Comparison of ENCODE assay signal across 11 cellular contexts in the genomic region with DNA sequence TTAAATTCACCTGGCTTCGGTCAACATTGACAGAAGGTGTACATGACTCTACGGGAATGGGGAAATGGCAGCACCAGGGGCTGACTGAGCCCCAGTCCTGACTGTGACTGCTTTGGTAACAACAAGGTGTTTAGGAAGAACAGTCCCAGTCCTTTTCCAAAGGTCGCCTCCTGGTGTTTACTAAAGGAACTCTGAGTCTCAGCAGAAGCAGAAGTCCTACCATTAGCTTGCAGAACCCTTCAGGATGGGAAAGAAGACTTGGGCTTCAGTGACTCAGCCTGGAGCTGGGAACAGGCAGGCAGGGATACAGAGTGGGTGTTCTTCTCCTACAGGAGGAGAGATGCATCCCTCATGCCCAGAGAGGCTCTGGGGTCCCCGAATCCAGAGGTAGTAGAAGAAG.
DNase-seq lines count a peak whose midpoint lies in the region; FAIRE-seq and TF ChIP-seq lines count a peak whose summit lies in the region.
"Had no signal": no experiment of that assay in that cellular context is flagged by ENCODE, and none has a peak within 500 bp of the region (broad histone marks: within the 10 kb centered on the region; RNA-seq: fewer than 3 reads in every experiment).

No MANE protein-coding gene starts in this region.

- no peak overlapping the region for H3K14ac ChIP-seq in neuronal stem cell (ENCODE audit: low read length)

- H2BK120ac ChIP-seq in neuronal stem cell (ENCODE audit: low read depth, low read length) = no peak overlapping the region

- H2BK15ac ChIP-seq in neuronal stem cell (ENCODE audit: low read length) = peak overlapping the region; percentile 30

- in situ Hi-C loops in brain microvascular endothelial cell (cut with HindIII; ENCODE audit: low pct_ligation_motif_present, low sequenced_read_pairs) = no loop called here
- in situ Hi-C loops in G401 (cut with HindIII; ENCODE audit: low sequenced_read_pairs) = no loop called here

- peaks cover 18 to 25% of the 10 kb centered on the region in 2 donors for H3K4me1 ChIP-seq in neuronal stem cell (ENCODE audit: control insufficient read depth in 2 of 2, insufficient read depth in 1 of 2, low read depth in 1 of 2, low read length in 2 of 2)

- H2BK5ac ChIP-seq in neuronal stem cell (ENCODE audit: low read length) = no peak overlapping the region

- WGBS in neuronal stem cell (ENCODE audit: extremely low coverage in 2 of 2, insufficient read length in 2 of 2, insufficient replicate concordance in 1 of 2), 2 donors = no CpG with 5 or more reads among the region's 4 CpGs

- no peak overlapping the region for H4K91ac ChIP-seq in neuronal stem cell (ENCODE audit: low read depth, low read length, poor library complexity)

- H3K79me1 ChIP-seq in neuronal stem cell (ENCODE audit: low read depth, low read length) = no peaks in the 10 kb centered on the region

- no peak overlapping the region for H3K27ac ChIP-seq in brain microvascular endothelial cell
- no peak overlapping the region for H3K27ac ChIP-seq in neuronal stem cell (replicated peaks; ENCODE audit: low read length)
- no peak overlapping the region for H3K27ac ChIP-seq in dorsolateral prefrontal cortex
- H3K27ac ChIP-seq: esophagus muscularis mucosa, left lung had no signal

- H2BK12ac ChIP-seq in neuronal stem cell (ENCODE audit: low read length) = no peak overlapping the region

- H3K9me3 ChIP-seq in neuronal stem cell (replicated peaks in 1 of 2; ENCODE audit: control insufficient read depth in 2 of 2, insufficient read depth in 1 of 2, low read depth in 1 of 2, low read length in 2 of 2) = no peaks in the 10 kb centered on the region
- H3K9me3 ChIP-seq: esophagus muscularis mucosa, left lung had no signal

- no peak overlapping the region for H3K4me2 ChIP-seq in neuronal stem cell (ENCODE audit: insufficient read depth, low read length, poor library complexity, severe bottlenecking)

- H3K4me3 ChIP-seq in brain microvascular endothelial cell (ENCODE audit: low read depth, low read length) (no peak overlapping the region), neuronal stem cell (ENCODE audit: low read length in 2 of 2) (no peak overlapping the region), dorsolateral prefrontal cortex (no peak overlapping the region)
- H3K4me3 ChIP-seq: esophagus muscularis mucosa, left lung had no signal

- no peak overlapping the region for H3K9ac ChIP-seq in neuronal stem cell (ENCODE audit: low read depth, low read length, poor library complexity)

- peak; percentile 23; the same call in 1 of the 2 replicates for TF ChIP-seq RAD21 in Ishikawa (IDR thresholded peaks at IDR 0.05; ENCODE audit: low read depth)

- H2AFZ ChIP-seq in neuronal stem cell (ENCODE audit: low read length) = no peak overlapping the region

- DNase-seq in ELR (ENCODE audit: low read depth) = peak; percentile 18
- DNase-seq in brain microvascular endothelial cell = no peak
- DNase-seq in neuronal stem cell (ENCODE audit: low spot score) = no peak
- DNase-seq in NCI-H345 (lab: John Stamatoyannopoulos, UW) = no peak
- no peak for DNase-seq in dorsolateral prefrontal cortex
- DNase-seq in RCC 7860 (ENCODE audit: low spot score) = no peak
- DNase-seq in G401 (ENCODE audit: low spot score) = no peak
- DNase-seq: amniotic stem cell, left lung had no signal

- H4K8ac ChIP-seq in neuronal stem cell (ENCODE audit: low read depth, low read length) = no peak overlapping the region

- H3K18ac ChIP-seq in neuronal stem cell (ENCODE audit: low read length) = peak overlapping the region; percentile 31

- no peak for FAIRE-seq in RCC 7860 (lab: Jason Lieb, UNC)

- peak overlapping the region; percentile 43 for H2AK5ac ChIP-seq in neuronal stem cell (ENCODE audit: low read depth, low read length)

- no peaks in the 10 kb centered on the region for H3K27me3 ChIP-seq in brain microvascular endothelial cell (replicated peaks)
- H3K27me3 ChIP-seq in neuronal stem cell (ENCODE audit: control insufficient read depth in 3 of 3, insufficient read depth in 3 of 3, low read depth in 1 of 3, low read length in 3 of 3) = no peaks in the 10 kb centered on the region
- H3K27me3 ChIP-seq in dorsolateral prefrontal cortex = no peaks in the 10 kb centered on the region
- H3K27me3 ChIP-seq: esophagus muscularis mucosa, left lung had no signal

- H3K4ac ChIP-seq in neuronal stem cell (ENCODE audit: low read length) = no peak overlapping the region

- TF ChIP-seq EP300 in Ishikawa (IDR thresholded peaks at IDR 0.05; ENCODE audit: borderline replicate concordance) = no peak

- H3K23ac ChIP-seq in neuronal stem cell (ENCODE audit: low read depth, low read length, poor library complexity) = no peak overlapping the region

- H3K36me3 ChIP-seq in brain microvascular endothelial cell (replicated peaks) = no peaks in the 10 kb centered on the region
- no peaks in the 10 kb centered on the region for H3K36me3 ChIP-seq in neuronal stem cell (replicated peaks in 1 of 2; ENCODE audit: control insufficient read depth in 2 of 2, insufficient read depth in 2 of 2, low read length in 2 of 2)
- H3K36me3 ChIP-seq: esophagus muscularis mucosa, left lung had no signal

- intact Hi-C loops in dorsolateral prefrontal cortex (cut with DNase I) = no loop called here

- TF ChIP-seq CTCF in brain microvascular endothelial cell (IDR thresholded peaks at IDR 0.05; ENCODE audit: low read depth, low read length, missing control alignments) (peak; percentile 45), dorsolateral prefrontal cortex (IDR thresholded peaks at IDR 0.05 in 54 of 56, conservative IDR thresholded peaks at IDR 0.05 in 2 of 56; ENCODE audit: low read depth in 1 of 56, partially characterized antibody in 56 of 56) (peak in 4 of 56 donors; percentile 8 to 14 (median 10))

TF ChIP-seq in Ishikawa, 13 proteins besides CTCF, POLR2A, EP300 and RAD21:
- TF ChIP-seq YY1 (IDR thresholded peaks at IDR 0.05; ENCODE audit: low read depth) = no peak
- no peak for TF ChIP-seq CREB1 (IDR thresholded peaks at IDR 0.05; ENCODE audit: low read depth)
- no peak for TF ChIP-seq TCF12 (IDR thresholded peaks at IDR 0.05; ENCODE audit: low read depth)
- no peak for TF ChIP-seq NFIC (IDR thresholded peaks at IDR 0.05)
- no peak for TF ChIP-seq FOXM1 (IDR thresholded peaks at IDR 0.05; ENCODE audit: borderline replicate concordance, low read depth)
- no peak for TF ChIP-seq TEAD4 (IDR thresholded peaks at IDR 0.05)
- no peak for TF ChIP-seq CEBPB (IDR thresholded peaks at IDR 0.05)
- TF ChIP-seq ZBTB7A (IDR thresholded peaks at IDR 0.05; ENCODE audit: low read depth) = no peak
- TF ChIP-seq USF1 (IDR thresholded peaks at IDR 0.05) = no peak
- TF ChIP-seq EGR1 (IDR thresholded peaks at IDR 0.05) = no peak
